Comparison of ENCODE assay signal across 28 cellular contexts in genomic region chr9:117317192-117317591, GRCh38.
"Had no signal": no experiment of that assay in that cellular context is flagged by ENCODE, and none has a peak within 500 bp of the region (broad histone marks: within the 10 kb centered on the region; RNA-seq: fewer than 3 reads in every experiment).

No MANE protein-coding gene starts in this region.

- H3K36me3 ChIP-seq: esophagus squamous epithelium, gastrocnemius medialis, heart right ventricle, left lung, lower lobe of right lung had no signal

- ATAC-seq: effector memory CD8-positive, alpha-beta T cell; esophagus mucosa; gastrocnemius medialis; heart right ventricle; left cardiac atrium; left lung; left ventricle myocardium superior; lower lobe of right lung; mucosa of descending colon; naive thymus-derived CD8-positive, alpha-beta T cell had no signal

- H3K27me3 ChIP-seq: dorsolateral prefrontal cortex, esophagus squamous epithelium, gastrocnemius medialis, left lung had no signal

- H3K4me3 ChIP-seq: coronary artery, dorsolateral prefrontal cortex, esophagus squamous epithelium, gastrocnemius medialis, heart right ventricle, left lung, lower lobe of right lung, mucosa of descending colon had no signal

- H3K27ac ChIP-seq: coronary artery, dorsolateral prefrontal cortex, epithelial cell of prostate, esophagus squamous epithelium, gastrocnemius medialis, heart right ventricle, left lung, lower lobe of right lung had no signal

- H3K4me1 ChIP-seq: esophagus squamous epithelium, heart right ventricle, left lung, lower lobe of right lung had no signal

- H3K9me3 ChIP-seq: esophagus squamous epithelium, gastrocnemius medialis, heart right ventricle, left lung, lower lobe of right lung, mucosa of descending colon had no signal

- DNase-seq: dermis blood vessel endothelial cell; dorsolateral prefrontal cortex; effector CD4-positive, alpha-beta T cell; effector memory CD8-positive, alpha-beta T cell; endodermal cell; erythroblast; esophagus squamous epithelium; foreskin fibroblast; foreskin melanocyte; gastrocnemius medialis; glutamatergic neuron; head of caudate nucleus; heart right ventricle; hippocampal formation; left cardiac atrium; left lung; left ventricle myocardium superior; lower lobe of right lung; mesenchymal stem cell; mucosa of descending colon; naive B cell; naive thymus-derived CD8-positive, alpha-beta T cell had no signal

- FAIRE-seq: endometrium, islet of Langerhans, keratinocyte had no signal
